8 cellular contexts compared by ENCODE assay signal in genomic region chr10:124739996-124740373, GRCh38. TPM values are rescaled to one million over a fixed set of nuclear protein-coding genes. Genes with fewer than 3 reads are reported as not detected.
DNase-seq lines count a peak whose midpoint lies in the region; ATAC-seq lines count a peak whose summit lies in the region.

No MANE protein-coding gene starts in this region.

- DNase-seq in M059J (ENCODE audit: low read depth) (peak; percentile 29), NCI-H82 (lab: John Stamatoyannopoulos, UW) (no peak), HCEC 1CT (no peak)
- no peak for DNase-seq in naive thymus-derived CD4-positive, alpha-beta T cell

- H3K27me3 Mint-ChIP-seq in naive thymus-derived CD4-positive, alpha-beta T cell = peaks cover 0 to 27% (median 0%) of the 10 kb centered on the region in 5 donors

- intact Hi-C loops in naive thymus-derived CD4-positive, alpha-beta T cell (cut with micrococcal nuclease) = loop anchor here (2.0 to 10.0 kb wide), 9 partner anchors 21 to 745 kb away; partner anchors contain the start of gene OAT (in 1 of the 2)

- H3K27ac Mint-ChIP-seq in naive thymus-derived CD4-positive, alpha-beta T cell = peak overlapping the region in 8 of 9 donors; percentile 37 to 90 (median 84)

- H3K9me3 ChIP-seq in duodenal mucosa (ENCODE audit: control insufficient read depth in 1 of 2, low read length in 2 of 2) = no peaks in the 10 kb centered on the region
- no peaks in the 10 kb centered on the region for H3K9me3 ChIP-seq in naive thymus-derived CD4-positive, alpha-beta T cell (ENCODE audit: control insufficient read depth in 2 of 3, low read length in 3 of 3)

- peak overlapping the region; percentile 69 for H3K27ac ChIP-seq in ACC112 (ENCODE audit: low read depth, low read length)
- H3K27ac ChIP-seq in duodenal mucosa (ENCODE audit: low read depth, low read length) = peak overlapping the region; percentile 76
- H3K27ac ChIP-seq in naive thymus-derived CD4-positive, alpha-beta T cell (ENCODE audit: low read depth, low read length) = peak overlapping the region; percentile 57

- peaks cover 45% of the 10 kb centered on the region for H3K4me1 ChIP-seq in ACC112 (ENCODE audit: control insufficient read depth, insufficient read depth, low read length, unreplicated experiment)
- H3K4me1 ChIP-seq in duodenal mucosa (ENCODE audit: control insufficient read depth in 1 of 2, insufficient read depth in 2 of 2, low read length in 2 of 2) = peaks cover 80 to 81% of the 10 kb centered on the region in 2 donors
- H3K4me1 ChIP-seq in naive thymus-derived CD4-positive, alpha-beta T cell (ENCODE audit: control insufficient read depth in 2 of 2, insufficient read depth in 2 of 2, low read length in 2 of 2) = peaks cover 77 to 78% of the 10 kb centered on the region in 2 donors

- peaks cover 53 to 84% (median 79%) of the 10 kb centered on the region in 7 donors for H3K4me1 Mint-ChIP-seq in naive thymus-derived CD4-positive, alpha-beta T cell

- H3K4me3 ChIP-seq in ACC112 (ENCODE audit: low read depth, low read length) (peak overlapping the region; percentile 79), duodenal mucosa (ENCODE audit: low read depth in 1 of 2, low read length in 2 of 2) (peak overlapping the region; percentile 37 to 93)
- H3K4me3 ChIP-seq in naive thymus-derived CD4-positive, alpha-beta T cell (ENCODE audit: low read length) = peak overlapping the region; percentile 61

- H3K4me3 Mint-ChIP-seq in naive thymus-derived CD4-positive, alpha-beta T cell = peak overlapping the region; percentile 22 to 98 (median 96)

- H2AFZ ChIP-seq in ACC112 (ENCODE audit: low read length, unreplicated experiment) = peak overlapping the region; percentile 47

- no peaks in the 10 kb centered on the region for H3K9me3 Mint-ChIP-seq in naive thymus-derived CD4-positive, alpha-beta T cell

- peaks cover 0 to 20% (median 0%) of the 10 kb centered on the region in 5 donors for H3K36me3 Mint-ChIP-seq in naive thymus-derived CD4-positive, alpha-beta T cell

- H3K9ac ChIP-seq in duodenal mucosa (ENCODE audit: low read depth in 1 of 2, low read length in 2 of 2) = peak overlapping the region; percentile 44 to 52

- peaks cover 35% of the 10 kb centered on the region for H3K79me2 ChIP-seq in ACC112 (ENCODE audit: control insufficient read depth, insufficient read depth, low read length, unreplicated experiment)

- CTCF ChIA-PET in naive thymus-derived CD4-positive, alpha-beta T cell (lab: Charles Lee) = interaction anchor here (1.6 to 5.3 kb wide), 8 partner anchors 19 to 202 kb away, joined by 5 to 150 read pairs (median 30); no protein-coding TSS in a partner anchor

- no peak for ATAC-seq in naive thymus-derived CD4-positive, alpha-beta T cell
- ATAC-seq in HG03469 (IDR thresholded peaks at IDR 0.05; ENCODE audit: unreplicated experiment) (no peak), GM18868 (IDR thresholded peaks at IDR 0.05; ENCODE audit: unreplicated experiment) (no peak)

- H3K36me3 ChIP-seq in ACC112 (ENCODE audit: insufficient read depth, low read length) (no peaks in the 10 kb centered on the region), duodenal mucosa (ENCODE audit: control insufficient read depth in 1 of 2, insufficient read depth in 2 of 2, low read length in 2 of 2) (peaks cover 0 to under 1% of the 10 kb centered on the region in 2 donors)
- peaks cover 0 to 4% (median 0%) of the 10 kb centered on the region in 3 experiments for H3K36me3 ChIP-seq in naive thymus-derived CD4-positive, alpha-beta T cell (ENCODE audit: control insufficient read depth in 2 of 3, insufficient read depth in 3 of 3, low read length in 3 of 3)

- H3K27me3 ChIP-seq in ACC112 (ENCODE audit: insufficient read depth, low read length) (no peaks in the 10 kb centered on the region), duodenal mucosa (ENCODE audit: control insufficient read depth in 1 of 2, insufficient read depth in 2 of 2, low read length in 2 of 2) (no peaks in the 10 kb centered on the region)
- H3K27me3 ChIP-seq in naive thymus-derived CD4-positive, alpha-beta T cell (ENCODE audit: control insufficient read depth in 2 of 2, insufficient read depth in 2 of 2, low read length in 2 of 2) = no peaks in the 10 kb centered on the region

- POLR2A ChIA-PET in naive thymus-derived CD4-positive, alpha-beta T cell (lab: Charles Lee) = interaction anchor here (0.6 to 4.9 kb wide), 11 partner anchors 13 to 199 kb away, joined by 3 to 77 read pairs (median 12); no protein-coding TSS in a partner anchor

RNA-seq across cellular contexts. Expression of gene FAM53B, which starts 4.2 kb away (rescaled TPM):
- total RNA-seq in M059J (2014; rRNA removed; shearing (Covaris generic)) = 7.7 and 16.7 TPM in 2 replicates
- total RNA-seq in naive thymus-derived CD4-positive, alpha-beta T cell = 10 to 100 TPM; 25.5 to 51.5 (median 28.6) TPM
- polyA plus RNA-seq in naive thymus-derived CD4-positive, alpha-beta T cell = 10 to 100 TPM in 1 of 2 donors, 1 to 10 TPM in 1; 3.9 to 18.8 TPM

RNA-seq across cellular contexts. Expression of gene EEF1AKMT2, which starts 51.7 kb away (rescaled TPM):
- 21.1 and 28.9 TPM in 2 replicates for total RNA-seq in M059J (2014; rRNA removed; shearing (Covaris generic))
- total RNA-seq in naive thymus-derived CD4-positive, alpha-beta T cell = 10 to 100 TPM; 11.5 to 23.0 (median 21.0) TPM
- polyA plus RNA-seq in naive thymus-derived CD4-positive, alpha-beta T cell = 10 to 100 TPM; 22.0 to 38.1 TPM
